In genomic region chr2:241315879-241316700, GRCh38 we compare ENCODE assay signal across 8 cellular contexts. TPM values are rescaled to one million over a fixed set of nuclear protein-coding genes. Genes with fewer than 3 reads are reported as not detected.
DNase-seq lines count a peak whose midpoint lies in the region; ATAC-seq and TF ChIP-seq lines count a peak whose summit lies in the region.

SEPTIN2 (plus strand) TSS chr2:241315925; CDS start chr2:241324233, 8,308 bp downstream.

- no peak for TF ChIP-seq CTCF in thyroid gland (IDR thresholded peaks at IDR 0.05)

- H2AFZ ChIP-seq in neuron (ENCODE audit: low read depth, low read length), result peak within 1 kb of the TSS; percentile 74

- no peaks in the 10 kb centered on the region for H3K27me3 Mint-ChIP-seq in activated T-cell treated with anti-CD3 and anti-CD28 coated beads, Interleukin-2, amount 50 U/mL, for 4 hours (ENCODE audit: low read depth)

- no peaks in the 10 kb centered on the region for H3K9me3 Mint-ChIP-seq in activated T-cell treated with anti-CD3 and anti-CD28 coated beads, Interleukin-2, amount 50 U/mL, for 4 hours

- TF ChIP-seq POLR2A in thyroid gland (IDR thresholded peaks at IDR 0.05), result peak; percentile 19 to 74

- H3K36me3 Mint-ChIP-seq in activated T-cell treated with anti-CD3 and anti-CD28 coated beads, Interleukin-2, amount 50 U/mL, for 4 hours (ENCODE audit: insufficient read depth), result peaks cover 22% of the 10 kb centered on the region

- peak; percentile 52 for DNase-seq in A172 (ENCODE audit: low spot score)
- peak; percentile 47 for DNase-seq in NOMO-1 treated with DMSO at 0.1 percent for 48 hours (lab: John Stamatoyannopoulos, UW; ENCODE audit: unreplicated experiment)
- DNase-seq in activated T-cell treated with anti-CD3 and anti-CD28 coated beads, Interleukin-2, amount 50 U/mL, for 4 hours, result peak; percentile 72
- peak; percentile 51 for DNase-seq in fibroblast of peridontal ligament (ENCODE audit: extremely low read depth)
- DNase-seq in thyroid gland, result peak; percentile 73 to 79

- intact Hi-C loops in thyroid gland (cut with DNase I), result loop anchor here (5.0 kb wide), 2 partner anchors 36 to 44 kb away; no protein-coding TSS in a partner anchor

- H3K4me3 ChIP-seq in neuron (ENCODE audit: low read length), result peak within 1 kb of the TSS; percentile 87
- peak within 1 kb of the TSS; percentile 66 to 98 (median 96) for H3K4me3 ChIP-seq in thyroid gland (replicated peaks in 1 of 3)

- H3K36me3 ChIP-seq in neuron (ENCODE audit: insufficient read depth, low read length) (peaks cover 11% of the 10 kb centered on the region), thyroid gland (no peaks in the 10 kb centered on the region)

- peak; percentile 26 for ATAC-seq in GM18520 (IDR thresholded peaks at IDR 0.05; ENCODE audit: unreplicated experiment)
- peak; percentile 41 for ATAC-seq in HG03045 (IDR thresholded peaks at IDR 0.05; ENCODE audit: unreplicated experiment)
- peak; percentile 42 to 47 for ATAC-seq in activated T-cell treated with anti-CD3 and anti-CD28 coated beads, Interleukin-2, amount 50 U/mL, for 4 hours

- no peaks in the 10 kb centered on the region for H3K9me3 ChIP-seq in neuron (ENCODE audit: low read length)
- H3K9me3 ChIP-seq in thyroid gland, result no peaks in the 10 kb centered on the region

- H3K4me1 ChIP-seq in neuron (ENCODE audit: insufficient read depth, low read length), result peaks cover 33% of the 10 kb centered on the region
- H3K4me1 ChIP-seq in thyroid gland, result peaks cover 36 to 55% of the 10 kb centered on the region in 2 donors

- peak within 1 kb of the TSS; percentile 96 for H3K4me3 Mint-ChIP-seq in activated T-cell treated with anti-CD3 and anti-CD28 coated beads, Interleukin-2, amount 50 U/mL, for 4 hours

- H3K27ac ChIP-seq in thyroid gland, result peak within 1 kb of the TSS; percentile 99 to 100 (median 99)

- 1% methylated on average over 28 to 29 of the region's 76 CpGs for WGBS in thyroid gland, 2 donors

- H3K4me1 Mint-ChIP-seq in activated T-cell treated with anti-CD3 and anti-CD28 coated beads, Interleukin-2, amount 50 U/mL, for 4 hours (ENCODE audit: low read depth), result peaks cover 74% of the 10 kb centered on the region

- H3K27me3 ChIP-seq in neuron (ENCODE audit: insufficient read depth, low read length), result no peaks in the 10 kb centered on the region
- no peaks in the 10 kb centered on the region for H3K27me3 ChIP-seq in thyroid gland

RNA-seq across cellular contexts. Expression of gene SEPTIN2, which starts in this region (rescaled TPM):
- total RNA-seq in A172 (2014; rRNA removed; shearing (Covaris generic)), result 374 and 393 TPM in 2 replicates
- 100 to 1,000 TPM; 185 to 215 (median 189) TPM for total RNA-seq in activated T-cell treated with anti-CD3 and anti-CD28 coated beads, Interleukin-2, amount 50 U/mL, for 4 hours
- 100 to 1,000 TPM; 340 to 417 (median 365) TPM for total RNA-seq in thyroid gland

Comparison
In these comparisons a context has a peak if more than half of its experiments do, and no peak if none do; other contexts are left out.
1. Peak in every context shown above with its lines: DNase-seq, ATAC-seq, H3K4me3 ChIP-seq and H3K27ac ChIP-seq.